16 cellular contexts compared by ENCODE assay signal in genomic region chr13:31927219-31927653, GRCh38.
DNase-seq lines count a peak whose midpoint lies in the region; ATAC-seq and TF ChIP-seq lines count a peak whose summit lies in the region.
"Had no signal": no experiment of that assay in that cellular context is flagged by ENCODE, and none has a peak within 500 bp of the region (broad histone marks: within the 10 kb centered on the region; RNA-seq: fewer than 3 reads in every experiment).

No MANE protein-coding gene starts in this region.

- intact Hi-C loops in body of pancreas (cut with DNase I), result no loop called here

- H3K4me3 ChIP-seq in body of pancreas, result no peak overlapping the region
- H3K4me3 ChIP-seq: GM12878, spleen had no signal

- WGBS in body of pancreas, 2 donors, result 11 to 18% methylated on average over 5 of the region's 5 CpGs

- TF ChIP-seq POLR2A in body of pancreas (IDR thresholded peaks at IDR 0.05), result no peak

- TF ChIP-seq CTCF in body of pancreas (IDR thresholded peaks at IDR 0.05), result peak in 3 of 7 experiments; percentile 3 to 13 (median 4)

- H3K27ac ChIP-seq in body of pancreas, result peak overlapping the region; percentile 64 to 90 (median 78)
- H3K27ac ChIP-seq: spleen had no signal

- ATAC-seq in body of pancreas, result peak; percentile 92
- ATAC-seq: activated CD8-positive, alpha-beta memory T cell treated with anti-CD3 and anti-CD28 coated beads, Interleukin-2, amount 10 ng/mL, durations not matched to agents 7 days and 5 days had no signal

- peaks cover 0 to 3% (median 0%) of the 10 kb centered on the region in 3 donors for H3K9me3 ChIP-seq in body of pancreas
- H3K9me3 ChIP-seq: spleen had no signal

- H3K36me3 ChIP-seq in body of pancreas (replicated peaks in 1 of 2; ENCODE audit: insufficient read depth in 1 of 2, low read depth in 2 of 2), result no peaks in the 10 kb centered on the region
- H3K36me3 ChIP-seq: spleen had no signal

- DNase-seq in DMS153 treated with DMSO at 0.1 percent for 48 hours (lab: John Stamatoyannopoulos, UW; ENCODE audit: unreplicated experiment), result peak; percentile 54
- DNase-seq in NCI-H2029 (lab: John Stamatoyannopoulos, UW), result peak; percentile 70
- DNase-seq in body of pancreas, result peak; percentile 40 to 57 (median 52)
- peak; percentile 50 for DNase-seq in mucosa of gallbladder (ENCODE audit: low spot score)
- no peak for DNase-seq in activated CD4-positive, alpha-beta T cell treated with anti-CD3 and anti-CD28 coated beads, Interleukin-2, amount 50 U/mL, for 1 hour
- DNase-seq in cerebellum (ENCODE audit: low spot score), result no peak
- no peak for DNase-seq in KG1 (lab: John Stamatoyannopoulos, UW)
- DNase-seq in cerebellar nuclear complex (lab: John Stamatoyannopoulos, UW), result no peak
- DNase-seq: activated CD8-positive, alpha-beta memory T cell treated with anti-CD3 and anti-CD28 coated beads, Interleukin-2, amount 10 ng/mL, durations not matched to agents 7 days and 5 days; activated naive CD4-positive, alpha-beta T cell; C1 segment of cervical spinal cord; H7; NCI-H524; occipital lobe; spleen had no signal

- H3K27me3 ChIP-seq in body of pancreas, result no peaks in the 10 kb centered on the region
- H3K27me3 ChIP-seq: spleen had no signal

- H3K4me1 ChIP-seq in body of pancreas, result peaks cover 67% of the 10 kb centered on the region

Comparison
In these comparisons a context has a peak if more than half of its experiments do, and no peak if none do; other contexts are left out.
1. DNase-seq: peak in DMS153 treated with DMSO at 0.1 percent for 48 hours (single experiment), NCI-H2029 (single experiment), body of pancreas (4 of 4) and mucosa of gallbladder (single experiment); none in activated CD4-positive, alpha-beta T cell treated with anti-CD3 and anti-CD28 coated beads, Interleukin-2, amount 50 U/mL, for 1 hour (single experiment), cerebellum (single experiment), KG1 (single experiment) and cerebellar nuclear complex (0 of 2).